In genomic region chr9:103798620-103799019, GRCh38 we compare ENCODE assay signal across 9 cellular contexts.
DNase-seq lines count a peak whose midpoint lies in the region; ATAC-seq and TF ChIP-seq lines count a peak whose summit lies in the region.
"Had no signal": no experiment of that assay in that cellular context is flagged by ENCODE, and none has a peak within 500 bp of the region (broad histone marks: within the 10 kb centered on the region; RNA-seq: fewer than 3 reads in every experiment).

No MANE protein-coding gene starts in this region.

- H3K4me1 Mint-ChIP-seq in CD4-positive, alpha-beta memory T cell, result peaks cover 0 to 5% (median 0%) of the 10 kb centered on the region in 4 donors
- peaks cover 7% of the 10 kb centered on the region for H3K4me1 Mint-ChIP-seq in activated naive CD4-positive, alpha-beta T cell treated with anti-CD3 and anti-CD28 coated beads, Interleukin-2, amount 10 ng/mL, durations not matched to agents 7 days and 5 days

- H3K9me3 ChIP-seq in CD4-positive, alpha-beta memory T cell (ENCODE audit: control insufficient read depth in 1 of 2, low read length in 2 of 2), result no peaks in the 10 kb centered on the region
- H3K9me3 ChIP-seq: SJSA1 had no signal

- peaks cover 0 to 2% (median 0%) of the 10 kb centered on the region in 8 donors for H3K9me3 Mint-ChIP-seq in CD4-positive, alpha-beta memory T cell
- no peaks in the 10 kb centered on the region for H3K9me3 Mint-ChIP-seq in activated naive CD4-positive, alpha-beta T cell treated with anti-CD3 and anti-CD28 coated beads, Interleukin-2, amount 10 ng/mL, durations not matched to agents 7 days and 5 days

- no peaks in the 10 kb centered on the region for H3K36me3 ChIP-seq in CD4-positive, alpha-beta memory T cell (ENCODE audit: insufficient read depth, low read length)
- H3K36me3 ChIP-seq: SJSA1 had no signal

- ATAC-seq in GM18861 (IDR thresholded peaks at IDR 0.05; ENCODE audit: unreplicated experiment) (peak; percentile 100), GM21825 (IDR thresholded peaks at IDR 0.05; ENCODE audit: unreplicated experiment) (peak; percentile 99)

- H3K4me1 ChIP-seq in CD4-positive, alpha-beta memory T cell (ENCODE audit: insufficient read depth, low read length), result no peaks in the 10 kb centered on the region
- H3K4me1 ChIP-seq: SJSA1 had no signal

- CTCF ChIA-PET in CD4-positive, alpha-beta memory T cell (lab: Charles Lee; ENCODE audit: partially characterized antibody), result no interaction called here
- CTCF ChIA-PET in activated naive CD4-positive, alpha-beta T cell treated with anti-CD3 and anti-CD28 coated beads, Interleukin-2, amount 10 ng/mL, durations not matched to agents 7 days and 5 days (lab: Charles Lee), result interaction anchor here (1.2 kb wide), 1 partner anchor 62 kb away, joined by 3 read pairs; no protein-coding TSS in a partner anchor

- H3K36me3 Mint-ChIP-seq in CD4-positive, alpha-beta memory T cell, result no peaks in the 10 kb centered on the region
- no peaks in the 10 kb centered on the region for H3K36me3 Mint-ChIP-seq in activated naive CD4-positive, alpha-beta T cell treated with anti-CD3 and anti-CD28 coated beads, Interleukin-2, amount 10 ng/mL, durations not matched to agents 7 days and 5 days

- H3K27me3 Mint-ChIP-seq in CD4-positive, alpha-beta memory T cell, result no peaks in the 10 kb centered on the region
- no peaks in the 10 kb centered on the region for H3K27me3 Mint-ChIP-seq in activated naive CD4-positive, alpha-beta T cell treated with anti-CD3 and anti-CD28 coated beads, Interleukin-2, amount 10 ng/mL, durations not matched to agents 7 days and 5 days

- H3K4me3 Mint-ChIP-seq in CD4-positive, alpha-beta memory T cell, result peak overlapping the region in 4 of 8 donors; percentile 17 to 50 (median 34)
- no peak overlapping the region for H3K4me3 Mint-ChIP-seq in activated naive CD4-positive, alpha-beta T cell treated with anti-CD3 and anti-CD28 coated beads, Interleukin-2, amount 10 ng/mL, durations not matched to agents 7 days and 5 days

- H3K27me3 ChIP-seq in CD4-positive, alpha-beta memory T cell (ENCODE audit: insufficient read depth, low read length), result no peaks in the 10 kb centered on the region
- H3K27me3 ChIP-seq: SJSA1 had no signal

- H3K4me3 ChIP-seq in cardiac fibroblast (replicated peaks in 1 of 2; ENCODE audit: low read depth in 2 of 2, low read length in 2 of 2), result no peak overlapping the region
- H3K4me3 ChIP-seq in CD4-positive, alpha-beta memory T cell (ENCODE audit: low read length in 2 of 2), result no peak overlapping the region
- H3K4me3 ChIP-seq: SJSA1 had no signal

- H3K27ac ChIP-seq in CD4-positive, alpha-beta memory T cell (ENCODE audit: low read depth, low read length), result no peak overlapping the region
- H3K27ac ChIP-seq: SJSA1 had no signal

- no peak overlapping the region for H3K27ac Mint-ChIP-seq in CD4-positive, alpha-beta memory T cell
- H3K27ac Mint-ChIP-seq in activated naive CD4-positive, alpha-beta T cell treated with anti-CD3 and anti-CD28 coated beads, Interleukin-2, amount 10 ng/mL, durations not matched to agents 7 days and 5 days, result no peak overlapping the region

- POLR2A ChIA-PET in CD4-positive, alpha-beta memory T cell (lab: Charles Lee; ENCODE audit: partially characterized antibody), result no interaction called here

- peak; percentile 47 to 53 for DNase-seq in Kasumi-1 (lab: John Stamatoyannopoulos, UW)
- peak; percentile 22 to 82 for DNase-seq in cardiac fibroblast (ENCODE audit: low read depth in 2 of 2)
- no peak for DNase-seq in hypothalamus (lab: John Stamatoyannopoulos, UW)
- DNase-seq in CD4-positive, alpha-beta memory T cell, result no peak
- DNase-seq in posterior cingulate gyrus, result no peak
- DNase-seq in activated naive CD4-positive, alpha-beta T cell treated with anti-CD3 and anti-CD28 coated beads, Interleukin-2, amount 10 ng/mL, durations not matched to agents 7 days and 5 days, result no peak

- intact Hi-C loops in CD4-positive, alpha-beta memory T cell (cut with micrococcal nuclease), result no loop called here
- intact Hi-C loops in posterior cingulate gyrus (cut with DNase I), result no loop called here

- no peak for TF ChIP-seq CTCF in cardiac fibroblast (IDR thresholded peaks at IDR 0.05; ENCODE audit: low read depth, low read length)

Comparison
In these comparisons a context has a peak if more than half of its experiments do, and no peak if none do; other contexts are left out.
1. DNase-seq: peak in Kasumi-1 (2 of 2) and cardiac fibroblast (2 of 2); none in hypothalamus (0 of 51), CD4-positive, alpha-beta memory T cell (0 of 5), posterior cingulate gyrus (0 of 10) and activated naive CD4-positive, alpha-beta T cell treated with anti-CD3 and anti-CD28 coated beads, Interleukin-2, amount 10 ng/mL, durations not matched to agents 7 days and 5 days (single experiment).